Comparison of ENCODE assay signal across 8 cellular contexts in the genomic region with DNA sequence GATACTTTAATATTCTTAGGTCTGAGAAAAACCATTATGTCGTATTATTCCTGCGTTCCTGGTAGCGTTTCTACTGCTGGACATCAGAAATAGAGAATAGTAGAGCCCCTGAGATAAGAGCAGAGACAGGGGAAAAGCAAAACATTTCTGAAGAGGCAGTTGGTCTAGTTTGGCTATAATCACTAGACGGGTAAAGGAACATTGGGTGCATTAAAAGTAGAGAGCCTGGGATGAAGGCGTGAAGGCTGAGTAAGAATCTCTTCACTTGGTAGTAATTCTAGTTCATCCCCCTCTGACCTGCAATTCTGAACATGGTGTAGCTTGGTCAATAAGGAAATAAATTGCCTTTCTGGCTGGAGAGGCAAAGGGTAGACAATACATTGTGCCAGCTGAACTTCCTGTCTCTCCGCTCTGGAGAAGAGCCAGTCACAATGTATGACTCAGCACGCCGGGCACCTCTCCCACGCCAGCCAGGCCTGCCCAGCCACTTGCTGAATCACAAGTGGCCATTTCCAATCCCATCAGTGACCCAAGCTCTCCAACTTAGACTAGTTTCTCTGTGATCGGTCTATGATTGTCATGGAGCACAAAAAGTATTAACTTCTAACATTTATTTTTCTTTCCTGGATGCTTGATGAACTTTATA.
DNase-seq lines count a peak whose midpoint lies in the region; ATAC-seq and TF ChIP-seq lines count a peak whose summit lies in the region.

No MANE protein-coding gene starts in this region.

- no peak overlapping the region for H3K4me3 Mint-ChIP-seq in dendritic cell treated with granulocyte-macrophage colony-stimulating factor and Interleukin-4, amounts not matched to agents 40 ng/mL and 50 ng/mL, for 4 days

- H3K4me1 Mint-ChIP-seq in dendritic cell treated with granulocyte-macrophage colony-stimulating factor and Interleukin-4, amounts not matched to agents 40 ng/mL and 50 ng/mL, for 4 days (ENCODE audit: low read depth): peaks cover 15% of the 10 kb centered on the region

- H3K4me2 ChIP-seq in GM23248 (ENCODE audit: unreplicated experiment): no peak overlapping the region

- H3K9ac ChIP-seq in GM23248 (no peak overlapping the region), mucosa of rectum (ENCODE audit: low read depth in 1 of 2, low read length in 2 of 2) (no peak overlapping the region)

- H3K27me3 ChIP-seq in GM23248 (replicated peaks; ENCODE audit: insufficient read depth) (no peaks in the 10 kb centered on the region), mucosa of rectum (ENCODE audit: control insufficient read depth in 2 of 2, insufficient read depth in 2 of 2, low read length in 2 of 2) (no peaks in the 10 kb centered on the region)

- H3F3A ChIP-seq in GM23248 (ENCODE audit: insufficient read depth): no peaks in the 10 kb centered on the region

- WGBS in GM23248 (ENCODE audit: low coverage in 1 of 2, low lambda C conversion rate in 2 of 2, missing lambda C conversion rate in 2 of 2), 2 experiments: 75 to 78% methylated on average over 10 of the region's 10 CpGs

- H3K4me1 ChIP-seq in GM23248 (ENCODE audit: insufficient read depth) (peaks cover 8% of the 10 kb centered on the region; the same call in 1 of the 2 replicates), mucosa of rectum (ENCODE audit: control insufficient read depth in 2 of 2, insufficient read depth in 2 of 2, low read length in 2 of 2) (peaks cover 0 to 2% of the 10 kb centered on the region in 2 donors)

- H3K4me3 ChIP-seq in GM23248: no peak overlapping the region
- H3K4me3 ChIP-seq in mucosa of rectum (ENCODE audit: low read length in 2 of 2): peak overlapping the region in 1 of 2 donors; percentile 37

- H3K9me3 ChIP-seq in GM23248 (ENCODE audit: low read depth): no peaks in the 10 kb centered on the region
- no peaks in the 10 kb centered on the region for H3K9me3 ChIP-seq in mucosa of rectum (ENCODE audit: control insufficient read depth in 2 of 2, low read length in 2 of 2)

- ATAC-seq in GM21423 (IDR thresholded peaks at IDR 0.05; ENCODE audit: unreplicated experiment): no peak

- H3K27ac Mint-ChIP-seq in dendritic cell treated with granulocyte-macrophage colony-stimulating factor and Interleukin-4, amounts not matched to agents 40 ng/mL and 50 ng/mL, for 4 days: peak overlapping the region; percentile 71

- no peaks in the 10 kb centered on the region; the same call in 1 of the 2 replicates for H3K9me2 ChIP-seq in GM23248 (ENCODE audit: insufficient read depth)

- no peak overlapping the region for H3K27ac ChIP-seq in GM23248
- H3K27ac ChIP-seq in mucosa of rectum (ENCODE audit: low read depth in 2 of 2, low read length in 2 of 2): peak overlapping the region; percentile 46 to 75

- H3K9me3 Mint-ChIP-seq in dendritic cell treated with granulocyte-macrophage colony-stimulating factor and Interleukin-4, amounts not matched to agents 40 ng/mL and 50 ng/mL, for 4 days: peaks cover 10% of the 10 kb centered on the region

- TF ChIP-seq POLR2A in erythroblast (IDR thresholded peaks at IDR 0.05; ENCODE audit: low read length): no peak

- no peaks in the 10 kb centered on the region for H3K79me2 ChIP-seq in GM23248 (ENCODE audit: insufficient read depth)

- intact Hi-C loops in dendritic cell treated with granulocyte-macrophage colony-stimulating factor and Interleukin-4, amounts not matched to agents 40 ng/mL and 50 ng/mL, for 4 days (cut with micrococcal nuclease): no loop called here

- H3K36me3 Mint-ChIP-seq in dendritic cell treated with granulocyte-macrophage colony-stimulating factor and Interleukin-4, amounts not matched to agents 40 ng/mL and 50 ng/mL, for 4 days (ENCODE audit: low read depth): no peaks in the 10 kb centered on the region

- no peak overlapping the region for H2AFZ ChIP-seq in GM23248

- H3K27me3 Mint-ChIP-seq in dendritic cell treated with granulocyte-macrophage colony-stimulating factor and Interleukin-4, amounts not matched to agents 40 ng/mL and 50 ng/mL, for 4 days: no peaks in the 10 kb centered on the region

- in situ Hi-C loops in GM23248 (cut with MboI): no loop called here

- H3K36me3 ChIP-seq in GM23248 (ENCODE audit: low read depth) (no peaks in the 10 kb centered on the region), mucosa of rectum (ENCODE audit: control insufficient read depth in 2 of 2, insufficient read depth in 2 of 2, low read length in 2 of 2) (no peaks in the 10 kb centered on the region)

- H4K20me1 ChIP-seq in GM23248 (ENCODE audit: insufficient read depth): no peaks in the 10 kb centered on the region

- DNase-seq in GM23248 (peak; percentile 72), NCI-H748 (lab: John Stamatoyannopoulos, UW; ENCODE audit: unreplicated experiment) (peak; percentile 86), erythroblast (lab: John Stamatoyannopoulos, UW) (no peak), mesenteric fat pad (ENCODE audit: low spot score) (no peak)
- no peak for DNase-seq in stimulated activated CD4-positive, alpha-beta T cell treated with anti-CD3 and anti-CD28 coated beads, Interleukin-4, amount 100 ng/mL, for 1 hour

Comparison
In these comparisons a context has a peak if more than half of its experiments do, and no peak if none do; other contexts are left out.
1. DNase-seq: peak in GM23248 (single experiment) and NCI-H748 (single experiment); none in stimulated activated CD4-positive, alpha-beta T cell treated with anti-CD3 and anti-CD28 coated beads, Interleukin-4, amount 100 ng/mL, for 1 hour (single experiment), erythroblast (0 of 2) and mesenteric fat pad (single experiment).